ENCODE assay signal across 9 cellular contexts in the genomic region with DNA sequence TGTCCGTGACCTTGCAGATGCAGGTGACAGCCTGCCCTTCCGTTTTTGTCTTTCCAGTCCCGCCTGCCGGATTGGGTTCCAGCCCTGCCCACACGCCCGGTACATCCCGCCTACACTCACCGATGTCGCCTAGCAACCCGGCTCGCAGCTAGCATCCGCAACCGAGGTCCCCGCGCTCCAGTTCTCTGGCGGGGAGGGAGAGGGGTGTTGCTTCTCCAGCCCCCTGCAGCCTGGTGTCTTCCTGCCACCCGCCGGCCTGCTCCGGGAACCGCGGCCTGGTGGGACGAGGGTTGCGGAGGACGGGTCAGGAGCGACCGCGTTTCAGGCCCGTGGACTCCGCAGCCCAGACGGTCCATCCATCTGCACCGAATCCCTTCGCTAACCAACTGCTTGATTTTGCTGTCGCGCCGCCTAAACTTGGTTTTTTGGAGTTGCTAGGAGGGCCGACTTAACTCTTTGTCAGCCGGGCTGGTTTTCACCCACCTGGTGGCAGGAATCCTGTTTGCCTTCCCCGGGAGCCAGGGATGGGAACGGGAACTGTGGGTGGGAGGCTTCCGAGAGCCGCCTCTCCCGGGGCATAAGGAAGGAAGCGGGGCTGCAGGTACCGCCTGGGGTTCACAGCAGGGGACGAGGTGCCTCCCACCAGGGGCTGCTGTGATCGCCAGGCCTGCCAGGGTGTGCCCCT.
DNase-seq lines count a peak whose midpoint lies in the region; ATAC-seq lines count a peak whose summit lies in the region.
"Had no signal": no experiment of that assay in that cellular context is flagged by ENCODE, and none has a peak within 500 bp of the region (broad histone marks: within the 10 kb centered on the region; RNA-seq: fewer than 3 reads in every experiment).

No MANE protein-coding gene starts in this region.

- H3K27me3 ChIP-seq in iPS DF 6.9 (ENCODE audit: control insufficient read depth, insufficient read depth, low read length): no peaks in the 10 kb centered on the region

- peaks cover 8% of the 10 kb centered on the region for H3K27me3 Mint-ChIP-seq in activated naive CD8-positive, alpha-beta T cell treated with anti-CD3 and anti-CD28 coated beads, Interleukin-2, amount 50 U/mL, for 24 hours

- H3K4me3 Mint-ChIP-seq in activated naive CD8-positive, alpha-beta T cell treated with anti-CD3 and anti-CD28 coated beads, Interleukin-2, amount 50 U/mL, for 24 hours: peak overlapping the region; percentile 45

- peaks cover 8% of the 10 kb centered on the region for H3K36me3 Mint-ChIP-seq in activated naive CD8-positive, alpha-beta T cell treated with anti-CD3 and anti-CD28 coated beads, Interleukin-2, amount 50 U/mL, for 24 hours (ENCODE audit: low read depth)

- WGBS in iPS DF 6.9 (ENCODE audit: insufficient coverage, insufficient read length): no CpG with 5 or more reads among the region's 46 CpGs

- no peaks in the 10 kb centered on the region for H3K4me1 ChIP-seq in iPS DF 6.9 (ENCODE audit: control insufficient read depth, insufficient read depth, low read length)
- H3K4me1 ChIP-seq: HAP-1 had no signal

- ATAC-seq in activated naive CD8-positive, alpha-beta T cell treated with anti-CD3 and anti-CD28 coated beads, Interleukin-2, amount 50 U/mL, for 24 hours: peak; percentile 18
- ATAC-seq in GM21723 (IDR thresholded peaks at IDR 0.05; ENCODE audit: unreplicated experiment): no peak
- no peak for ATAC-seq in HG03378 (IDR thresholded peaks at IDR 0.05; ENCODE audit: unreplicated experiment)

- peaks cover 34% of the 10 kb centered on the region for H3K4me1 Mint-ChIP-seq in activated naive CD8-positive, alpha-beta T cell treated with anti-CD3 and anti-CD28 coated beads, Interleukin-2, amount 50 U/mL, for 24 hours

- no peak overlapping the region for H3K27ac Mint-ChIP-seq in activated naive CD8-positive, alpha-beta T cell treated with anti-CD3 and anti-CD28 coated beads, Interleukin-2, amount 50 U/mL, for 24 hours

- no peaks in the 10 kb centered on the region; the same call in 1 of the 2 replicates for H3K9me3 ChIP-seq in iPS DF 6.9 (ENCODE audit: control insufficient read depth, insufficient read depth, low read length)

- no peak overlapping the region for H3K27ac ChIP-seq in iPS DF 6.9 (ENCODE audit: low read length)

- peak overlapping the region; percentile 13; the same call in 1 of the 2 replicates for H3K4me3 ChIP-seq in iPS DF 6.9 (ENCODE audit: low read length)
- H3K4me3 ChIP-seq: HAP-1 had no signal

- H3K36me3 ChIP-seq in iPS DF 6.9 (ENCODE audit: control insufficient read depth, insufficient read depth, low read length): no peaks in the 10 kb centered on the region
- H3K36me3 ChIP-seq: HAP-1 had no signal

- DNase-seq in COR-L47 (lab: John Stamatoyannopoulos, UW) (peak; percentile 69), NCI-H748 treated with DMSO at 0.1 percent for 48 hours (lab: John Stamatoyannopoulos, UW) (peak; percentile 39), iPS DF 6.9 (ENCODE audit: low read depth, low spot score) (no peak), AML-193 (lab: John Stamatoyannopoulos, UW) (no peak)
- peak; percentile 66 for DNase-seq in activated naive CD8-positive, alpha-beta T cell treated with anti-CD3 and anti-CD28 coated beads, Interleukin-2, amount 50 U/mL, for 24 hours
- peak; percentile 55 for DNase-seq in stimulated activated CD4-positive, alpha-beta T cell treated with anti-CD3 and anti-CD28 coated beads, Interleukin-2, amount 100 ng/mL, for 4 hours (ENCODE audit: low read depth)

- peaks cover 5% of the 10 kb centered on the region for H3K9me3 Mint-ChIP-seq in activated naive CD8-positive, alpha-beta T cell treated with anti-CD3 and anti-CD28 coated beads, Interleukin-2, amount 50 U/mL, for 24 hours

Comparison
In these comparisons a context has a peak if more than half of its experiments do, and no peak if none do; other contexts are left out.
1. DNase-seq: peak in COR-L47 (single experiment), NCI-H748 treated with DMSO at 0.1 percent for 48 hours (single experiment), activated naive CD8-positive, alpha-beta T cell treated with anti-CD3 and anti-CD28 coated beads, Interleukin-2, amount 50 U/mL, for 24 hours (single experiment) and stimulated activated CD4-positive, alpha-beta T cell treated with anti-CD3 and anti-CD28 coated beads, Interleukin-2, amount 100 ng/mL, for 4 hours (single experiment); none in iPS DF 6.9 (single experiment) and AML-193 (0 of 2).